In genomic region chr1:154556422-154556821, GRCh38 we compare ENCODE assay signal across 7 cellular contexts. TPM values are rescaled to one million over a fixed set of nuclear protein-coding genes. Genes with fewer than 3 reads are reported as not detected.
DNase-seq lines count a peak whose midpoint lies in the region; ATAC-seq and TF ChIP-seq lines count a peak whose summit lies in the region.
"Had no signal": no experiment of that assay in that cellular context is flagged by ENCODE, and none has a peak within 500 bp of the region (broad histone marks: within the 10 kb centered on the region; RNA-seq: fewer than 3 reads in every experiment).

No MANE protein-coding gene starts in this region.

- in situ Hi-C loops in IMR-90 (cut with MboI; ENCODE audit: low sequenced_read_pairs) = no loop called here

- CTCF ChIA-PET in IMR-90 (lab: Yijun Ruan, JAX) = no interaction called here

- H2BK5ac ChIP-seq in IMR-90 (ENCODE audit: low read depth, low read length, poor library complexity, severe bottlenecking) = no peak overlapping the region

- 0 out of 2 replicates have a peak overlapping the region, but pooled peaks have one; percentile 47 for H2AK5ac ChIP-seq in IMR-90 (ENCODE audit: low read depth, low read length)

- no peak for TF ChIP-seq POLR2A in IMR-90 (IDR thresholded peaks at IDR 0.05; ENCODE audit: low read depth, low read length)

- peak overlapping the region; percentile 86 for H3K23ac ChIP-seq in IMR-90 (ENCODE audit: low read depth, low read length)

- no TSS peak for BruUV-seq in IMR-90 (replicated peaks; lab: Mats Ljungman, UMichigan)

- no peak overlapping the region for H2BK120ac ChIP-seq in IMR-90 (ENCODE audit: low read depth, low read length)

- peaks cover 17% of the 10 kb centered on the region; the same call in 1 of the 2 replicates for H3K9me1 ChIP-seq in IMR-90 (ENCODE audit: insufficient read depth, low read length)

- H4K20me1 ChIP-seq in IMR-90 (ENCODE audit: insufficient read depth, low read length) = peaks cover 42% of the 10 kb centered on the region

- H3K36me3 ChIP-seq in IMR-90 (ENCODE audit: control insufficient read depth, insufficient read depth, low read length) (peaks cover 38% of the 10 kb centered on the region), rectal smooth muscle tissue (ENCODE audit: control insufficient read depth, insufficient read depth, low read length) (peaks cover 32% of the 10 kb centered on the region)

- no peak overlapping the region for H3K56ac ChIP-seq in IMR-90 (ENCODE audit: extremely low read depth, insufficient read depth, low read length)

- H4K91ac ChIP-seq in IMR-90 (ENCODE audit: insufficient read depth, low read depth, low read length) = no peak overlapping the region

- no peak overlapping the region for H4K5ac ChIP-seq in IMR-90 (ENCODE audit: low read depth, low read length)

- H2AK9ac ChIP-seq in IMR-90 (replicated peaks; ENCODE audit: low read depth, low read length, poor library complexity) = peak overlapping the region; percentile 34

- H3K9me3 ChIP-seq in IMR-90 (ENCODE audit: control insufficient read depth, insufficient read depth, low read length) = no peaks in the 10 kb centered on the region

- no peak for TF ChIP-seq CTCF in IMR-90 (conservative IDR thresholded peaks at IDR 0.05; ENCODE audit: low read depth, low read length)

- H3K27me3 ChIP-seq in IMR-90 (ENCODE audit: control insufficient read depth, insufficient read depth, low read length) (no peaks in the 10 kb centered on the region), rectal smooth muscle tissue (ENCODE audit: control insufficient read depth, insufficient read depth, low read length) (no peaks in the 10 kb centered on the region)

- H2BK20ac ChIP-seq in IMR-90 (ENCODE audit: low read depth, low read length) = no peak overlapping the region

- H3K4me1 ChIP-seq in IMR-90 (ENCODE audit: control insufficient read depth, insufficient read depth, low read length) = peaks cover 6% of the 10 kb centered on the region
- peaks cover 31% of the 10 kb centered on the region for H3K4me1 ChIP-seq in rectal smooth muscle tissue (ENCODE audit: control insufficient read depth, insufficient read depth, low read length)

- 0 out of 2 replicates have a peak overlapping the region, but pooled peaks have one; percentile 29 for H3K4ac ChIP-seq in IMR-90 (ENCODE audit: low read depth, low read length)

- peak; percentile 23 for DNase-seq in IMR-90
- DNase-seq in dermis blood vessel endothelial cell = peak; percentile 53
- no peak for DNase-seq in anterior cingulate cortex (lab: John Stamatoyannopoulos, UW)
- no peak for DNase-seq in effector CD8-positive, alpha-beta T cell (lab: John Stamatoyannopoulos, UW)

- no peak overlapping the region for H4K8ac ChIP-seq in IMR-90 (ENCODE audit: low read depth in 2 of 2, low read length in 2 of 2)

- no peak overlapping the region for H2BK15ac ChIP-seq in IMR-90 (ENCODE audit: low read depth, low read length)

- peak overlapping the region; percentile 0 for H2AFZ ChIP-seq in IMR-90 (replicated peaks; ENCODE audit: low read length, poor library complexity)

- POLR2A ChIA-PET in IMR-90 (lab: Charles Lee; ENCODE audit: unreplicated experiment) = no interaction called here

- ATAC-seq in IMR-90 (ENCODE audit: low read depth) = peak; percentile 12; the same call in 1 of the 2 replicates
- ATAC-seq in HG02588 (IDR thresholded peaks at IDR 0.05; ENCODE audit: unreplicated experiment) = no peak

- TF ChIP-seq RAD21 in IMR-90 (IDR thresholded peaks at IDR 0.05; ENCODE audit: low read length) = no peak

- peak overlapping the region; percentile 99 for H3K4me2 ChIP-seq in IMR-90 (ENCODE audit: low read depth, low read length)

- dilution Hi-C loops in IMR-90 (cut with HindIII; ENCODE audit: low sequenced_read_pairs, unreplicated experiment) = no loop called here

- intact Hi-C loops in IMR-90 (cut with micrococcal nuclease) = loop anchor here (5.0 kb wide), 1 partner anchor 206 kb away; no protein-coding TSS in a partner anchor

- WGBS in IMR-90 (ENCODE audit: extremely low coverage in 2 of 2, insufficient read length in 1 of 2), 2 experiments = no CpG with 5 or more reads among the region's 4 CpGs

- H3K27ac ChIP-seq in IMR-90 (ENCODE audit: insufficient read depth, low read length) = peak overlapping the region; percentile 20; the same call in 1 of the 2 replicates
- no peak overlapping the region for H3K27ac ChIP-seq in rectal smooth muscle tissue (ENCODE audit: low read depth, low read length)

- H3K14ac ChIP-seq in IMR-90 (replicated peaks; ENCODE audit: low read depth, low read length) = peak overlapping the region; percentile 30; the same call in 1 of the 2 replicates

- H3K4me3 ChIP-seq in IMR-90 (ENCODE audit: insufficient read depth, low read depth, low read length) (peak overlapping the region; percentile 95), rectal smooth muscle tissue (ENCODE audit: low read length) (peak overlapping the region; percentile 80)

- H3K79me1 ChIP-seq in IMR-90 (ENCODE audit: low read depth in 1 of 2, low read length in 2 of 2) = peaks cover 29 to 59% of the 10 kb centered on the region in 2 experiments

- H3K9ac ChIP-seq in IMR-90 (ENCODE audit: low read depth, low read length) = peak overlapping the region; percentile 98
- H3K9ac ChIP-seq in rectal smooth muscle tissue (ENCODE audit: low read length) = no peak overlapping the region

- no peak overlapping the region for H3K18ac ChIP-seq in IMR-90 (ENCODE audit: low read depth, low read length)

TF ChIP-seq in IMR-90, 13 proteins besides CTCF, POLR2A, EP300 and RAD21:
- no peak for TF ChIP-seq RCOR1 (IDR thresholded peaks at IDR 0.05; ENCODE audit: insufficient replicate concordance, low read length)
- no peak for TF ChIP-seq RFX5 (IDR thresholded peaks at IDR 0.05; ENCODE audit: low read depth, low read length)
- TF ChIP-seq CEBPB (IDR thresholded peaks at IDR 0.05; ENCODE audit: low read depth, low read length) = no peak
- TF ChIP-seq BHLHE40 (IDR thresholded peaks at IDR 0.05; ENCODE audit: low read depth, low read length) = no peak
- peak; percentile 31; the same call in 1 of the 2 replicates for TF ChIP-seq MAZ (IDR thresholded peaks at IDR 0.05; ENCODE audit: borderline replicate concordance, low read depth, low read length)
- TF ChIP-seq FOS (IDR thresholded peaks at IDR 0.05; ENCODE audit: low read depth, low read length) = no peak
- TF ChIP-seq, protein P1, sequence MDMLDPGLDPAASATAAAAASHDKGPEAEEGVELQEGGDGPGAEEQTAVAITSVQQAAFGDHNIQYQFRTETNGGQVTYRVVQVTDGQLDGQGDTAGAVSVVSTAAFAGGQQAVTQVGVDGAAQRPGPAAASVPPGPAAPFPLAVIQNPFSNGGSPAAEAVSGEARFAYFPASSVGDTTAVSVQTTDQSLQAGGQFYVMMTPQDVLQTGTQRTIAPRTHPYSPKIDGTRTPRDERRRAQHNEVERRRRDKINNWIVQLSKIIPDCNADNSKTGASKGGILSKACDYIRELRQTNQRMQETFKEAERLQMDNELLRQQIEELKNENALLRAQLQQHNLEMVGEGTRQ (IDR thresholded peaks at IDR 0.05; ENCODE audit: low read depth, low read length) = no peak
- TF ChIP-seq SMC3 (IDR thresholded peaks at IDR 0.05; ENCODE audit: low read depth, low read length) = no peak
- no peak for TF ChIP-seq MAFK (IDR thresholded peaks at IDR 0.05; ENCODE audit: low read depth, low read length)
- no peak for TF ChIP-seq NFE2L2 (IDR thresholded peaks at IDR 0.05; ENCODE audit: low read depth, low read length)
- TF ChIP-seq, protein P2, sequence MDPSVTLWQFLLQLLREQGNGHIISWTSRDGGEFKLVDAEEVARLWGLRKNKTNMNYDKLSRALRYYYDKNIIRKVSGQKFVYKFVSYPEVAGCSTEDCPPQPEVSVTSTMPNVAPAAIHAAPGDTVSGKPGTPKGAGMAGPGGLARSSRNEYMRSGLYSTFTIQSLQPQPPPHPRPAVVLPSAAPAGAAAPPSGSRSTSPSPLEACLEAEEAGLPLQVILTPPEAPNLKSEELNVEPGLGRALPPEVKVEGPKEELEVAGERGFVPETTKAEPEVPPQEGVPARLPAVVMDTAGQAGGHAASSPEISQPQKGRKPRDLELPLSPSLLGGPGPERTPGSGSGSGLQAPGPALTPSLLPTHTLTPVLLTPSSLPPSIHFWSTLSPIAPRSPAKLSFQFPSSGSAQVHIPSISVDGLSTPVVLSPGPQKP (IDR thresholded peaks at IDR 0.05; ENCODE audit: borderline replicate concordance, low read depth, low read length) = no peak
- no peak for TF ChIP-seq CHD1 (IDR thresholded peaks at IDR 0.05; ENCODE audit: low read depth, low read length)
- peak; percentile 96 for TF ChIP-seq MXI1 (IDR thresholded peaks at IDR 0.05; ENCODE audit: borderline replicate concordance, low read depth, low read length)

RNA-seq across cellular contexts. Expression of gene UBE2Q1, which starts 2.0 kb away (rescaled TPM):
- total RNA-seq in IMR-90 (2012; rRNA removed) = 24.7 and 25.3 TPM in 2 replicates
- 20.6 and 21.3 TPM in 2 replicates for polyA plus RNA-seq in IMR-90 (2012; rRNA removed)
- 5.2 and 5.9 TPM in 2 replicates for polyA plus RNA-seq in IMR-90 (2012; cell fraction: cytosol; rRNA removed)
- polyA plus RNA-seq in IMR-90 (2012; cell fraction: nucleus; rRNA removed; ENCODE audit: low replicate concordance) = 17.5 and 18.6 TPM in 2 replicates
- 41.7 and 58.8 TPM in 2 replicates for total RNA-seq in dermis blood vessel endothelial cell

RNA-seq across cellular contexts. Expression of gene CHRNB2, which starts 11.2 kb away (rescaled TPM):
- total RNA-seq in IMR-90 (2012; rRNA removed) = under 0.01 TPM in 1 of 2 replicates, not detected in the other
- 0.03 and 0.09 TPM in 2 replicates for polyA plus RNA-seq in IMR-90 (2012; rRNA removed)
- polyA plus RNA-seq in IMR-90 (2012; cell fraction: cytosol; rRNA removed) = 0.05 TPM in 1 of 2 replicates, not detected in the other
- polyA plus RNA-seq in IMR-90 (2012; cell fraction: nucleus; rRNA removed; ENCODE audit: low replicate concordance) = 0.03 and 0.11 TPM in 2 replicates
- under 0.01 TPM in 1 of 2 replicates, not detected in the other for total RNA-seq in dermis blood vessel endothelial cell
- total RNA-seq: HT-29 had no signal

RNA-seq across cellular contexts. Expression of gene ADAR, which starts 51.6 kb away (rescaled TPM):
- 101 and 131 TPM in 2 replicates for total RNA-seq in IMR-90 (2012; rRNA removed)
- polyA plus RNA-seq in IMR-90 (2012; rRNA removed) = 70.9 and 72.2 TPM in 2 replicates
- 28.3 and 36.9 TPM in 2 replicates for polyA plus RNA-seq in IMR-90 (2012; cell fraction: cytosol; rRNA removed)
- 83.2 and 150 TPM in 2 replicates for polyA plus RNA-seq in IMR-90 (2012; cell fraction: nucleus; rRNA removed; ENCODE audit: low replicate concordance)
- total RNA-seq in dermis blood vessel endothelial cell = 85.4 and 108 TPM in 2 replicates

RNA-seq across cellular contexts. Expression of gene SHE, which starts 54.2 kb away (rescaled TPM):
- total RNA-seq in IMR-90 (2012; rRNA removed) (not detected in 2 replicates), dermis blood vessel endothelial cell (108 and 177 TPM in 2 replicates)
- not detected in 2 replicates for polyA plus RNA-seq in IMR-90 (2012; rRNA removed)
- polyA plus RNA-seq in IMR-90 (2012; cell fraction: cytosol; rRNA removed) = not detected in 2 replicates
- not detected in 2 replicates for polyA plus RNA-seq in IMR-90 (2012; cell fraction: nucleus; rRNA removed; ENCODE audit: low replicate concordance)
- total RNA-seq: HT-29 had no signal

RNA-seq across cellular contexts. Expression of gene TDRD10, which starts 54.4 kb away (rescaled TPM):
- total RNA-seq in IMR-90 (2012; rRNA removed) = not detected in 2 replicates
- polyA plus RNA-seq in IMR-90 (2012; rRNA removed) = not detected in 2 replicates
- not detected in 2 replicates for polyA plus RNA-seq in IMR-90 (2012; cell fraction: cytosol; rRNA removed)
- not detected in 2 replicates for polyA plus RNA-seq in IMR-90 (2012; cell fraction: nucleus; rRNA removed; ENCODE audit: low replicate concordance)
- 5.3 and 6.0 TPM in 2 replicates for total RNA-seq in dermis blood vessel endothelial cell
- total RNA-seq: HT-29 had no signal

Comparison
In these comparisons a context has a peak if more than half of its experiments do, and no peak if none do; other contexts are left out.
1. DNase-seq: peak in IMR-90 (single experiment) and dermis blood vessel endothelial cell (single experiment); none in anterior cingulate cortex (0 of 58) and effector CD8-positive, alpha-beta T cell (single experiment).